ENCODE assay signal across 1 cellular context in the genomic region with DNA sequence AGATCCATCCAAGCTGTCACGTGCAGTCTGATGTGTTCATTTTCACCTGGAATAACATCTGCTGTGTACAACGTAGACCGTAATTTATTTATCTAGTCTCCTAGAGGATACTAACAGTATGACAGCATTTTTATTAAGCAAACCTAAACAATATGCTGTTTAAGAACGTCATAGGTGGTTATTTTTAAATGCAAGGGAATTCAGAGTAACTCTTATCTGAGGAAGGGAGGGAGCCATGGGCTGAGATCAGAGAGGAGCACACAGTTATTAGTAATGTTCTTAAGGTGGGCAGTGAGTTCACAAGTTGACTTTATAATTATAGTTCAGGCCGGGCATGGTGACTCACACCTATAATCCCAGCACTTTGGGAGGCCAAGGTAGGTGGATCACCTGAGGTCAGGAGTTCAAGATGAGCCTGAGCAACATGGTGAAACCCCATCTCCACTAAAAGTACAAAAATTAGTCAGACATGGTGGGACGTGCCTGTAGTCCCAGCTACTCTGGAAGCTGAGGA.
TF ChIP-seq lines count a peak whose summit lies in the region.

No MANE protein-coding gene starts in this region.

TF ChIP-seq in HepG2, 621 proteins besides CTCF, POLR2A, EP300 and RAD21 (continued from another document):
- TF ChIP-seq MBD4 (IDR thresholded peaks at IDR 0.05; ENCODE audit: borderline replicate concordance, low read length) (no peak), BHLHE40 (IDR thresholded peaks at IDR 0.05; ENCODE audit: low read length) (peak; percentile 40; the same call in 1 of the 2 replicates), HOXA5 (CRISPR knock-in tag; IDR thresholded peaks at IDR 0.05) (no peak), CEBPB (IDR thresholded peaks at IDR 0.05; ENCODE audit: borderline replicate concordance, low read depth, low read length) (no peak), RARA (CRISPR knock-in tag; IDR thresholded peaks at IDR 0.05) (peak; percentile 77), ZNF747 (CRISPR knock-in tag; IDR thresholded peaks at IDR 0.05; ENCODE audit: borderline replicate concordance) (no peak), ARID2 (CRISPR knock-in tag; IDR thresholded peaks at IDR 0.05; ENCODE audit: borderline replicate concordance) (no peak)
- TF ChIP-seq, protein P1, sequence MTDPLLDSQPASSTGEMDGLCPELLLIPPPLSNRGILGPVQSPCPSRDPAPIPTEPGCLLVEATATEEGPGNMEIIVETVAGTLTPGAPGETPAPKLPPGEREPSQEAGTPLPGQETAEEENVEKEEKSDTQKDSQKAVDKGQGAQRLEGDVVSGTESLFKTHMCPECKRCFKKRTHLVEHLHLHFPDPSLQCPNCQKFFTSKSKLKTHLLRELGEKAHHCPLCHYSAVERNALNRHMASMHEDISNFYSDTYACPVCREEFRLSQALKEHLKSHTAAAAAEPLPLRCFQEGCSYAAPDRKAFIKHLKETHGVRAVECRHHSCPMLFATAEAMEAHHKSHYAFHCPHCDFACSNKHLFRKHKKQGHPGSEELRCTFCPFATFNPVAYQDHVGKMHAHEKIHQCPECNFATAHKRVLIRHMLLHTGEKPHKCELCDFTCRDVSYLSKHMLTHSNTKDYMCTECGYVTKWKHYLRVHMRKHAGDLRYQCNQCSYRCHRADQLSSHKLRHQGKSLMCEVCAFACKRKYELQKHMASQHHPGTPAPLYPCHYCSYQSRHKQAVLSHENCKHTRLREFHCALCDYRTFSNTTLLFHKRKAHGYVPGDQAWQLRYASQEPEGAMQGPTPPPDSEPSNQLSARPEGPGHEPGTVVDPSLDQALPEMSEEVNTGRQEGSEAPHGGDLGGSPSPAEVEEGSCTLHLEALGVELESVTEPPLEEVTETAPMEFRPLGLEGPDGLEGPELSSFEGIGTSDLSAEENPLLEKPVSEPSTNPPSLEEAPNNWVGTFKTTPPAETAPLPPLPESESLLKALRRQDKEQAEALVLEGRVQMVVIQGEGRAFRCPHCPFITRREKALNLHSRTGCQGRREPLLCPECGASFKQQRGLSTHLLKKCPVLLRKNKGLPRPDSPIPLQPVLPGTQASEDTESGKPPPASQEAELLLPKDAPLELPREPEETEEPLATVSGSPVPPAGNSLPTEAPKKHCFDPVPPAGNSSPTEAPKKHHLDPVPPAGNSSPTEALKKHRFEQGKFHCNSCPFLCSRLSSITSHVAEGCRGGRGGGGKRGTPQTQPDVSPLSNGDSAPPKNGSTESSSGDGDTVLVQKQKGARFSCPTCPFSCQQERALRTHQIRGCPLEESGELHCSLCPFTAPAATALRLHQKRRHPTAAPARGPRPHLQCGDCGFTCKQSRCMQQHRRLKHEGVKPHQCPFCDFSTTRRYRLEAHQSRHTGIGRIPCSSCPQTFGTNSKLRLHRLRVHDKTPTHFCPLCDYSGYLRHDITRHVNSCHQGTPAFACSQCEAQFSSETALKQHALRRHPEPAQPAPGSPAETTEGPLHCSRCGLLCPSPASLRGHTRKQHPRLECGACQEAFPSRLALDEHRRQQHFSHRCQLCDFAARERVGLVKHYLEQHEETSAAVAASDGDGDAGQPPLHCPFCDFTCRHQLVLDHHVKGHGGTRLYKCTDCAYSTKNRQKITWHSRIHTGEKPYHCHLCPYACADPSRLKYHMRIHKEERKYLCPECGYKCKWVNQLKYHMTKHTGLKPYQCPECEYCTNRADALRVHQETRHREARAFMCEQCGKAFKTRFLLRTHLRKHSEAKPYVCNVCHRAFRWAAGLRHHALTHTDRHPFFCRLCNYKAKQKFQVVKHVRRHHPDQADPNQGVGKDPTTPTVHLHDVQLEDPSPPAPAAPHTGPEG (CRISPR knock-in tag; IDR thresholded peaks at IDR 0.05), result no peak
- TF ChIP-seq, protein P2, sequence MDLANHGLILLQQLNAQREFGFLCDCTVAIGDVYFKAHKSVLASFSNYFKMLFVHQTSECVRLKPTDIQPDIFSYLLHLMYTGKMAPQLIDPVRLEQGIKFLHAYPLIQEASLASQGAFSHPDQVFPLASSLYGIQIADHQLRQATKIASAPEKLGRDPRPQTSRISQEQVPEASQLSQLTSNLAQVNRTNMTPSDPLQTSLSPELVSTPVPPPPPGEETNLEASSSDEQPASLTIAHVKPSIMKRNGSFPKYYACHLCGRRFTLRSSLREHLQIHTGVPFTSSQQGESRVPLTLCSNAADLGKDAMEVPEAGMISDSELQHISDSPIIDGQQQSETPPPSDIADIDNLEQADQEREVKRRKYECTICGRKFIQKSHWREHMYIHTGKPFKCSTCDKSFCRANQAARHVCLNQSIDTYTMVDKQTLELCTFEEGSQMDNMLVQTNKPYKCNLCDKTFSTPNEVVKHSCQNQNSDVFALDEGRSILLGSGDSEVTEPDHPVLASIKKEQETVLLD (CRISPR knock-in tag; IDR thresholded peaks at IDR 0.05; ENCODE audit: low read depth), result no peak
